12 cellular contexts compared by ENCODE assay signal in the genomic region with DNA sequence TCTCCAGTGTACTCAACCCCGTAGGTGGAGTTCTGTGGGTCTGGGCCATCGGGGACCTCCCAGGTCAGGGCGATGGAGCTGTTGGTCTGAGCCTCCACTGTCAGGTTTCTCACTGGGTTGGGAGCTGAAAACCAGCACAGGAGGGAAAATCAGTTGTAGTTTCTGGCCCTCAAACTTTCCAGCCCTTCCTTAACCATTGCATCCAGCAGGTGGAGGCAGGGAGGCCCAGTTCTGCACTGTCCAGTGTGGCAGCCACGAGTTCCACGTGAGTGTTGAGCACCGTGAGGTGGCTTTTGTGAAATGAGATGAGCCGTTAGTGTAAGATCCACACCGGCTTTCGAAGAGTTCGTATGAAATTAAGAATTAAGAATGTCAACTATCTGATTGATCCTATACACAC. TPM values are rescaled to one million over a fixed set of nuclear protein-coding genes. Genes with fewer than 3 reads are reported as not detected.
DNase-seq lines count a peak whose midpoint lies in the region; ATAC-seq and TF ChIP-seq lines count a peak whose summit lies in the region.
"Not testable (repeated sequence)": the region's sequence is repeated elsewhere in the genome, so short reads cannot be mapped to it uniquely, and the experiment has no call there.
"Had no signal": no experiment of that assay in that cellular context is flagged by ENCODE, and none has a peak within 500 bp of the region (broad histone marks: within the 10 kb centered on the region; RNA-seq: fewer than 3 reads in every experiment).

No MANE protein-coding gene starts in this region.

- H3K4ac ChIP-seq in IMR-90 (ENCODE audit: low read depth, low read length) = not testable (repeated sequence)

- TF ChIP-seq RAD21 in IMR-90 (IDR thresholded peaks at IDR 0.05; ENCODE audit: low read length) = peak; percentile 12; the same call in 1 of the 2 replicates

- H3K9me1 ChIP-seq in IMR-90 (ENCODE audit: insufficient read depth, low read length) = not testable (repeated sequence)

- not testable (repeated sequence) for H3F3A ChIP-seq in neural progenitor cell (ENCODE audit: low read depth)

- intact Hi-C loops in IMR-90 (cut with micrococcal nuclease) = not testable (repeated sequence)

- CTCF ChIA-PET in IMR-90 (lab: Yijun Ruan, JAX) = not testable (repeated sequence)

- not testable (repeated sequence) for H2BK120ac ChIP-seq in IMR-90 (ENCODE audit: low read depth, low read length)

- H3K23ac ChIP-seq in IMR-90 (ENCODE audit: low read depth, low read length) = not testable (repeated sequence)

- DNase-seq in AG20443 (ENCODE audit: low spot score) = peak; percentile 16
- DNase-seq in GM12864 (ENCODE audit: low read depth); IMR-90; chondrocyte (ENCODE audit: low spot score); cardiac muscle cell (ENCODE audit: low read depth in 1 of 2, low spot score in 1 of 2); neural progenitor cell (ENCODE audit: low spot score): not testable (repeated sequence)
- peak; percentile 28 for DNase-seq in RPMI8226

- not testable (repeated sequence) for H3K9ac ChIP-seq in IMR-90 (ENCODE audit: low read depth, low read length); neural progenitor cell

- no CpG with 5 or more reads among the region's 10 CpGs for WGBS in IMR-90 (ENCODE audit: extremely low coverage in 2 of 2, insufficient read length in 1 of 2), 2 experiments

- H2AK5ac ChIP-seq in IMR-90 (ENCODE audit: low read depth, low read length) = not testable (repeated sequence)

- not testable (repeated sequence) for H4K20me1 ChIP-seq in IMR-90 (ENCODE audit: insufficient read depth, low read length); neural progenitor cell (ENCODE audit: low read depth)

- H3K79me1 ChIP-seq in IMR-90 (ENCODE audit: low read depth in 1 of 2, low read length in 2 of 2) = not testable (repeated sequence)

- TF ChIP-seq POLR2A in IMR-90 (IDR thresholded peaks at IDR 0.05; ENCODE audit: low read depth, low read length) = not testable (repeated sequence)

- H3K27ac ChIP-seq in IMR-90 (ENCODE audit: insufficient read depth, low read length); cardiac muscle cell; neural progenitor cell: not testable (repeated sequence)

- in situ Hi-C loops in IMR-90 (cut with MboI; ENCODE audit: low sequenced_read_pairs) = not testable (repeated sequence)

- not testable (repeated sequence) for H3K9me3 Mint-ChIP-seq in chondrocyte (ENCODE audit: low read depth); neural progenitor cell

- not testable (repeated sequence) for H3K18ac ChIP-seq in IMR-90 (ENCODE audit: low read depth, low read length)

- POLR2A ChIA-PET in IMR-90 (lab: Charles Lee; ENCODE audit: unreplicated experiment) = not testable (repeated sequence)

- TF ChIP-seq CTCF in GM12864 (IDR thresholded peaks at IDR 0.05; ENCODE audit: low read depth, low read length, missing control alignments) = peak; percentile 15
- 0 out of 2 replicates have a peak, but pooled peaks have one; percentile 11 for TF ChIP-seq CTCF in IMR-90 (conservative IDR thresholded peaks at IDR 0.05; ENCODE audit: low read depth, low read length)
- TF ChIP-seq CTCF in chondrocyte (IDR thresholded peaks at IDR 0.05) = peak; percentile 56
- TF ChIP-seq CTCF in cardiac muscle cell (IDR thresholded peaks at IDR 0.05; ENCODE audit: low read depth, low read length) = peak; percentile 25
- peak; percentile 35 for TF ChIP-seq CTCF in neural progenitor cell (IDR thresholded peaks at IDR 0.05)

- not testable (repeated sequence) for H3K36me3 ChIP-seq in IMR-90 (ENCODE audit: control insufficient read depth, insufficient read depth, low read length); cardiac muscle cell; neural progenitor cell

- not testable (repeated sequence) for H2AK9ac ChIP-seq in IMR-90 (replicated peaks; ENCODE audit: low read depth, low read length, poor library complexity)

- not testable (repeated sequence) for H4K5ac ChIP-seq in IMR-90 (ENCODE audit: low read depth, low read length)

- not testable (repeated sequence) for H3K9me3 ChIP-seq in IMR-90 (ENCODE audit: control insufficient read depth, insufficient read depth, low read length); cardiac muscle cell (ENCODE audit: low read depth); neural progenitor cell (ENCODE audit: low read depth)

- not testable (repeated sequence) for ATAC-seq in IMR-90 (ENCODE audit: low read depth)

- H3K4me1 Mint-ChIP-seq in chondrocyte (ENCODE audit: low read depth); neural progenitor cell: not testable (repeated sequence)

- not testable (repeated sequence) for H4K91ac ChIP-seq in IMR-90 (ENCODE audit: insufficient read depth, low read depth, low read length)

- H2BK5ac ChIP-seq in IMR-90 (ENCODE audit: low read depth, low read length, poor library complexity, severe bottlenecking) = not testable (repeated sequence)

- H3K4me3 Mint-ChIP-seq in chondrocyte (ENCODE audit: unreplicated experiment); neural progenitor cell: not testable (repeated sequence)

- not testable (repeated sequence) for H3K27me3 ChIP-seq in IMR-90 (ENCODE audit: control insufficient read depth, insufficient read depth, low read length); cardiac muscle cell
- H3K27me3 ChIP-seq in neural progenitor cell = peaks cover 11% of the 10 kb centered on the region

- dilution Hi-C loops in IMR-90 (cut with HindIII; ENCODE audit: low sequenced_read_pairs, unreplicated experiment) = not testable (repeated sequence)

- not testable (repeated sequence) for H3K4me2 ChIP-seq in IMR-90 (ENCODE audit: low read depth, low read length); neural progenitor cell

- H3K79me2 ChIP-seq in neural progenitor cell (ENCODE audit: low read depth) = not testable (repeated sequence)

- H3K4me3 ChIP-seq in GM12864 (ENCODE audit: low read depth, low read length); IMR-90 (ENCODE audit: insufficient read depth, low read depth, low read length); cardiac muscle cell; neural progenitor cell: not testable (repeated sequence)

- not testable (repeated sequence) for H2BK20ac ChIP-seq in IMR-90 (ENCODE audit: low read depth, low read length)

- not testable (repeated sequence) for H3K14ac ChIP-seq in IMR-90 (replicated peaks; ENCODE audit: low read depth, low read length)

- not testable (repeated sequence) for H2BK15ac ChIP-seq in IMR-90 (ENCODE audit: low read depth, low read length)

- H3K27me3 Mint-ChIP-seq in chondrocyte (ENCODE audit: low read depth) (peaks cover 12% of the 10 kb centered on the region), neural progenitor cell (ENCODE audit: insufficient read depth, low read depth) (peaks cover 13% of the 10 kb centered on the region)

- not testable (repeated sequence) for H4K8ac ChIP-seq in IMR-90 (ENCODE audit: low read depth in 2 of 2, low read length in 2 of 2)

- not testable (repeated sequence) for H3K27ac Mint-ChIP-seq in chondrocyte (ENCODE audit: unreplicated experiment); neural progenitor cell

- H3K4me1 ChIP-seq in IMR-90 (ENCODE audit: control insufficient read depth, insufficient read depth, low read length); cardiac muscle cell (ENCODE audit: low read depth); neural progenitor cell: not testable (repeated sequence)

- H2AFZ ChIP-seq in IMR-90 (replicated peaks; ENCODE audit: low read length, poor library complexity); neural progenitor cell (replicated peaks): not testable (repeated sequence)

- H3K36me3 Mint-ChIP-seq in chondrocyte (ENCODE audit: low read depth); neural progenitor cell: not testable (repeated sequence)

- not testable (repeated sequence) for BruUV-seq in IMR-90 (replicated peaks; lab: Mats Ljungman, UMichigan)

- H3K56ac ChIP-seq in IMR-90 (ENCODE audit: extremely low read depth, insufficient read depth, low read length) = not testable (repeated sequence)

RNA-seq across cellular contexts. Expression of gene PTPRH, which starts 7.1 kb away (rescaled TPM):
- 1.7 and 3.4 TPM in 2 replicates for total RNA-seq in IMR-90 (2012; rRNA removed)
- polyA plus RNA-seq in IMR-90 (2012; rRNA removed) = 1.3 and 1.7 TPM in 2 replicates
- polyA plus RNA-seq in IMR-90 (2012; cell fraction: cytosol; rRNA removed) = 0.37 and 2.0 TPM in 2 replicates
- 2.8 and 3.0 TPM in 2 replicates for polyA plus RNA-seq in IMR-90 (2012; cell fraction: nucleus; rRNA removed; ENCODE audit: low replicate concordance)
- 0.42 to 0.54 TPM in 2 of 3 replicates, not detected in the other for total RNA-seq in chondrocyte
- 3.0 and 6.9 TPM in 2 replicates for total RNA-seq in cardiac muscle cell
- 2.3 TPM in 2 replicates for polyA plus RNA-seq in cardiac muscle cell
- not detected in 2 replicates for total RNA-seq in neural progenitor cell (ENCODE audit: low replicate concordance)

RNA-seq across cellular contexts. Expression of gene SYT5, which starts 22.1 kb away (rescaled TPM):
- total RNA-seq in IMR-90 (2012; rRNA removed) = under 0.01 TPM in 2 replicates
- 0.15 TPM in 1 of 2 replicates, not detected in the other for polyA plus RNA-seq in IMR-90 (2012; rRNA removed)
- polyA plus RNA-seq in IMR-90 (2012; cell fraction: cytosol; rRNA removed) = 0.02 and 0.08 TPM in 2 replicates
- 0.36 and 0.41 TPM in 2 replicates for polyA plus RNA-seq in IMR-90 (2012; cell fraction: nucleus; rRNA removed; ENCODE audit: low replicate concordance)
- 0.80 TPM in 1 of 3 replicates, not detected in the others for total RNA-seq in chondrocyte
- 0.12 and 0.53 TPM in 2 replicates for total RNA-seq in cardiac muscle cell
- polyA plus RNA-seq in cardiac muscle cell = not detected in 2 replicates
- total RNA-seq in neural progenitor cell (ENCODE audit: low replicate concordance) = 0.22 TPM in 1 of 2 replicates, not detected in the other
- total RNA-seq: activated T-cell treated with anti-CD3 and anti-CD28 coated beads, Interleukin-2, amount 50 U/mL, for 4 hours; LHCN-M2; subcutaneous adipose tissue; ureter had no signal

RNA-seq across cellular contexts. Expression of gene TMEM86B, which starts 26.4 kb away (rescaled TPM):
- total RNA-seq in IMR-90 (2012; rRNA removed) = 0.18 and 0.28 TPM in 2 replicates
- polyA plus RNA-seq in IMR-90 (2012; rRNA removed) = 2.4 TPM in 2 replicates
- polyA plus RNA-seq in IMR-90 (2012; cell fraction: cytosol; rRNA removed) = 1.1 and 1.4 TPM in 2 replicates
- polyA plus RNA-seq in IMR-90 (2012; cell fraction: nucleus; rRNA removed; ENCODE audit: low replicate concordance) = 13.1 and 45.3 TPM in 2 replicates
- total RNA-seq in chondrocyte = 1.4 to 1.5 TPM (median 1.4 TPM) in 3 replicates
- 4.2 and 4.7 TPM in 2 replicates for total RNA-seq in cardiac muscle cell
- 2.6 and 5.3 TPM in 2 replicates for polyA plus RNA-seq in cardiac muscle cell
- 1.4 and 3.3 TPM in 2 replicates for total RNA-seq in neural progenitor cell (ENCODE audit: low replicate concordance)

RNA-seq across cellular contexts. Expression of gene DNAAF3, which starts 35.8 kb away (rescaled TPM):
- total RNA-seq in IMR-90 (2012; rRNA removed) (0.28 TPM in 1 of 2 replicates, not detected in the other), chondrocyte (0.90 to 2.2 TPM (median 1.3 TPM) in 3 replicates), cardiac muscle cell (3.2 and 3.5 TPM in 2 replicates), neural progenitor cell (ENCODE audit: low replicate concordance) (9.1 and 12.0 TPM in 2 replicates)
- polyA plus RNA-seq in IMR-90 (2012; rRNA removed) (0.34 TPM in 2 replicates), cardiac muscle cell (7.6 and 14.3 TPM in 2 replicates)
- 0.35 and 0.37 TPM in 2 replicates for polyA plus RNA-seq in IMR-90 (2012; cell fraction: cytosol; rRNA removed)
- polyA plus RNA-seq in IMR-90 (2012; cell fraction: nucleus; rRNA removed; ENCODE audit: low replicate concordance) = 0.96 and 1.7 TPM in 2 replicates

RNA-seq across cellular contexts. Expression of gene TNNI3, which starts 44.7 kb away (rescaled TPM):
- total RNA-seq in IMR-90 (2012; rRNA removed) = not detected in 2 replicates
- not detected in 2 replicates for polyA plus RNA-seq in IMR-90 (2012; rRNA removed)
- polyA plus RNA-seq in IMR-90 (2012; cell fraction: cytosol; rRNA removed) = 0.09 and 0.24 TPM in 2 replicates
- 0.26 and 0.28 TPM in 2 replicates for polyA plus RNA-seq in IMR-90 (2012; cell fraction: nucleus; rRNA removed; ENCODE audit: low replicate concordance)
- not detected in 3 replicates for total RNA-seq in chondrocyte
- total RNA-seq in cardiac muscle cell = 64.5 and 78.6 TPM in 2 replicates
- polyA plus RNA-seq in cardiac muscle cell = 49.8 and 85.5 TPM in 2 replicates
- total RNA-seq in neural progenitor cell (ENCODE audit: low replicate concordance) = 22.2 and 41.0 TPM in 2 replicates
- total RNA-seq: activated T-cell treated with anti-CD3 and anti-CD28 coated beads, Interleukin-2, amount 50 U/mL, for 4 hours; body of pancreas; subcutaneous adipose tissue; ureter had no signal
